Comparison of ENCODE assay signal across 8 cellular contexts in the genomic region with DNA sequence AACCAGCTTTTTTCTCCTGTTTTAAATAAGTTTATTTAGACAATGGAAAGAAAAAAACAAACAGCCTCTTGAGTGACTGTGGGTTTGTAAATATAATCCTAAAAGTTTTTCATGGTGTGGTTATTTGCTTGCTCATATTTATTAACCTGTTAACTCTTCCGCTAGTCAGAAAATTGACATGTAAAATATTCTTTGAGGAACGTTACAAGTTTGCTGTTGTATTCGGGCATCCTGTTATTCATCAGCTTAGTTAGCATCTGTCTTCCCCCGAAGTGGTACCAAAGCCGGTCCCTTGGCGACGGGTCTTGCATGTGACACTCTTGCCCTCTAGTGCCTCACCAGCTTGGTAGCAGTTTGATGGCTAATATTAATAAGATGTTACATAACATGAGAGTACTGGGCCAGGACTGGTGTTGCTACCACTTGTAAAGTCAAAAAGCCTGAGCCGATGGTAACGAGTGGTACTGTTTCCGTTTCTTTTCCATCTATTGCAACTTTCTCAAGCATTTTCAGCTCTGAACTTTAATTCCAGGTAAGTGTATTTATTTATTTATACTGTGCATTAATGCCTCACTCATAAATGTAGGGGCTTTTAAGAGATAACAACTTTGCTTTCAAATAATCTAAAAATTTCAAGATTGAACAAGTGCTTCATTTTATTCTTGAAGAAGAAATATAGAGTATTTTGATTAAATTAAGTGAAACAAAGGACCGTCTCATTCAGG. TPM values are rescaled to one million over a fixed set of nuclear protein-coding genes. Genes with fewer than 3 reads are reported as not detected.
DNase-seq lines count a peak whose midpoint lies in the region; ATAC-seq and TF ChIP-seq lines count a peak whose summit lies in the region.

A gene (plus strand): TSS at position 426 of the 725 bp plus-strand sequence. CDS start 19,425 bp downstream, outside the sequence.

- H3K9me3 Mint-ChIP-seq in CD8-positive, alpha-beta T cell, result no peaks in the 10 kb centered on the region

- H3K27ac ChIP-seq in CD8-positive, alpha-beta T cell (ENCODE audit: low read depth, low read length), result no peak within 1 kb of the TSS

- POLR2A ChIA-PET in CD8-positive, alpha-beta T cell (lab: Charles Lee), result no interaction called here

- no peaks in the 10 kb centered on the region for H3K36me3 ChIP-seq in CD8-positive, alpha-beta T cell (ENCODE audit: insufficient read depth, low read length)
- no peaks in the 10 kb centered on the region for H3K36me3 ChIP-seq in NT2/D1 (ENCODE audit: insufficient read depth, insufficient read length, low read length)

- TF ChIP-seq CTCF in CD8-positive, alpha-beta T cell (IDR thresholded peaks at IDR 0.05), result no peak

- H3K4me1 ChIP-seq in CD8-positive, alpha-beta T cell (ENCODE audit: insufficient read depth, low read length), result no peaks in the 10 kb centered on the region
- no peaks in the 10 kb centered on the region for H3K4me1 ChIP-seq in NT2/D1 (ENCODE audit: insufficient read depth, insufficient read length)

- H3K4me3 ChIP-seq in CD8-positive, alpha-beta T cell (ENCODE audit: low read depth, low read length), result no peak within 1 kb of the TSS
- H3K4me3 ChIP-seq in NT2/D1 (ENCODE audit: insufficient read length, low read depth), result peak within 1 kb of the TSS; percentile 59

- ATAC-seq in CD8-positive, alpha-beta T cell, result no peak
- peak; percentile 58 for ATAC-seq in GM18870 (IDR thresholded peaks at IDR 0.05; ENCODE audit: unreplicated experiment)
- ATAC-seq in stimulated activated naive CD8-positive, alpha-beta T cell treated with anti-CD3 and anti-CD28 coated beads, Interleukin-15, Interleukin-2, amounts not matched to agents 100 U/mL and 50 U/mL, for 24 hours, result peak; percentile 61

- CTCF ChIA-PET in CD8-positive, alpha-beta T cell (lab: Charles Lee), result no interaction called here

- no peaks in the 10 kb centered on the region for H3K9me3 ChIP-seq in CD8-positive, alpha-beta T cell (ENCODE audit: low read length)
- H3K9me3 ChIP-seq in NT2/D1 (ENCODE audit: insufficient read depth, low read length), result no peaks in the 10 kb centered on the region

- H3K27ac Mint-ChIP-seq in CD8-positive, alpha-beta T cell, result no peak within 1 kb of the TSS

- peaks cover 10% of the 10 kb centered on the region for H3K4me1 Mint-ChIP-seq in CD8-positive, alpha-beta T cell (ENCODE audit: low read depth)

- no peak for DNase-seq in CD8-positive, alpha-beta T cell
- DNase-seq in HT-29 (ENCODE audit: low spot score) (peak; percentile 58), NT2/D1 (ENCODE audit: low read depth, low spot score) (peak; percentile 57), brain pericyte (ENCODE audit: low read depth, low spot score) (peak; percentile 1), inferior parietal cortex (ENCODE audit: extremely low spot score) (peak; percentile 81), cortex of kidney (lab: John Stamatoyannopoulos, UW) (no peak)
- peak; percentile 8 for DNase-seq in stimulated activated naive CD8-positive, alpha-beta T cell treated with anti-CD3 and anti-CD28 coated beads, Interleukin-15, Interleukin-2, amounts not matched to agents 100 U/mL and 50 U/mL, for 24 hours

- intact Hi-C loops in CD8-positive, alpha-beta T cell (cut with DNase I, micrococcal nuclease), result no loop called here

- H3K4me3 Mint-ChIP-seq in CD8-positive, alpha-beta T cell, result peak within 1 kb of the TSS; percentile 32

- H3K36me3 Mint-ChIP-seq in CD8-positive, alpha-beta T cell, result no peaks in the 10 kb centered on the region

- H3K9ac ChIP-seq in NT2/D1 (ENCODE audit: insufficient read length, low read depth), result peak within 1 kb of the TSS; percentile 76

- H3K27me3 ChIP-seq in CD8-positive, alpha-beta T cell (ENCODE audit: insufficient read depth, low read length), result peaks cover 3% of the 10 kb centered on the region
- no peaks in the 10 kb centered on the region for H3K27me3 ChIP-seq in NT2/D1 (ENCODE audit: insufficient read depth, insufficient read length)

- H3K27me3 Mint-ChIP-seq in CD8-positive, alpha-beta T cell (ENCODE audit: low read depth), result peaks cover 27% of the 10 kb centered on the region

RNA-seq across cellular contexts. Expression of the gene that starts here (rescaled TPM):
- total RNA-seq in CD8-positive, alpha-beta T cell, result not detected
- not detected in 2 replicates for total RNA-seq in HT-29 (2014; rRNA removed; shearing (Covaris generic))

Comparison
In these comparisons a context has a peak if more than half of its experiments do, and no peak if none do; other contexts are left out.
1. Peak in DNase-seq in HT-29; RNA of the gene not detected or under 1 TPM.
2. DNase-seq: peak in NT2/D1 (single experiment), brain pericyte (single experiment), inferior parietal cortex (single experiment) and stimulated activated naive CD8-positive, alpha-beta T cell treated with anti-CD3 and anti-CD28 coated beads, Interleukin-15, Interleukin-2, amounts not matched to agents 100 U/mL and 50 U/mL, for 24 hours (single experiment); none in CD8-positive, alpha-beta T cell (0 of 7) and cortex of kidney (single experiment).